In genomic region chr9:14286121-14286520, GRCh38 we compare ENCODE assay signal across 31 cellular contexts. TPM values are rescaled to one million over a fixed set of nuclear protein-coding genes. Genes with fewer than 3 reads are reported as not detected.
"Had no signal": no experiment of that assay in that cellular context is flagged by ENCODE, and none has a peak within 500 bp of the region (broad histone marks: within the 10 kb centered on the region; RNA-seq: fewer than 3 reads in every experiment).

No MANE protein-coding gene starts in this region.

- DNase-seq: activated B cell treated with CpG ODN at 0.5 μM for 24 hours; activated CD4-positive, alpha-beta T cell treated with anti-CD3 and anti-CD28 coated beads for 48 hours; activated CD4-positive, alpha-beta T cell treated with anti-CD3 and anti-CD28 coated beads, Interleukin-2, amount 50 U/mL, for 1 hour; activated CD4-positive, alpha-beta T cell treated with anti-CD3 and anti-CD28 coated beads, Interleukin-2, amount 50 U/mL, for 48 hours; activated CD8-positive, alpha-beta memory T cell treated with anti-CD3 and anti-CD28 coated beads for 24 hours; activated CD8-positive, alpha-beta T cell treated with anti-CD3 and anti-CD28 coated beads for 36 hours; activated effector memory CD4-positive, alpha-beta T cell treated with Interleukin-2 at 50 U/mL for 16 hours; activated gamma-delta T cell treated with Interleukin-2 at 50 U/mL for 16 hours; activated naive CD4-positive, alpha-beta T cell treated with anti-CD3 and anti-CD28 coated beads, Interleukin-2, amount 50 U/mL, for 16 hours; activated naive CD4-positive, alpha-beta T cell treated with Interleukin-2 at 50 U/mL for 16 hours; activated T-cell treated with anti-CD3 and anti-CD28 coated beads, Interleukin-2, amount 50 U/mL, for 4 hours; amniotic stem cell; anterior cingulate cortex; brain microvascular endothelial cell; caudate nucleus; cortex of kidney; dermis blood vessel endothelial cell; effector CD4-positive, alpha-beta T cell; effector memory CD8-positive, alpha-beta T cell; erythroblast; foreskin keratinocyte; T-helper 1 cell; T-helper 17 cell; T1000; WERI-Rb-1 had no signal

- H3K4me3 ChIP-seq: esophagus muscularis mucosa, gastroesophageal sphincter had no signal

- H3K4me1 Mint-ChIP-seq: activated B cell treated with CpG ODN at 0.5 μM for 24 hours; activated T-helper 17 cell treated with anti-CD3 and anti-CD28 coated beads, Interleukin-2, amount 50 U/mL, for 72 hours; T-helper 17 cell had no signal

- H3K36me3 Mint-ChIP-seq: activated naive CD8-positive, alpha-beta T cell had no signal

- H3K4me3 Mint-ChIP-seq: activated B cell treated with CpG ODN at 0.5 μM for 24 hours; activated CD8-positive, alpha-beta T cell treated with anti-CD3 and anti-CD28 coated beads for 36 hours; activated naive CD8-positive, alpha-beta T cell; activated T-cell treated with anti-CD3 and anti-CD28 coated beads, Interleukin-2, amount 50 U/mL, for 4 hours; activated T-helper 17 cell treated with anti-CD3 and anti-CD28 coated beads, Interleukin-2, amount 50 U/mL, for 72 hours; effector memory CD8-positive, alpha-beta T cell; T-helper 17 cell; T-helper 2 cell treated with Interferon-gamma antibody and Interleukin-4, amounts not matched to agents 5 μg/mL and 100 μg/mL, for 36 hours had no signal

- H3K27ac Mint-ChIP-seq: activated B cell treated with CpG ODN at 0.5 μM for 24 hours; activated CD8-positive, alpha-beta T cell treated with anti-CD3 and anti-CD28 coated beads for 36 hours; activated naive CD8-positive, alpha-beta T cell; activated T-helper 17 cell treated with anti-CD3 and anti-CD28 coated beads, Interleukin-2, amount 50 U/mL, for 72 hours; effector memory CD8-positive, alpha-beta T cell; T-helper 17 cell; T-helper 2 cell treated with Interferon-gamma antibody and Interleukin-4, amounts not matched to agents 5 μg/mL and 100 μg/mL, for 36 hours had no signal

- H3K36me3 ChIP-seq: brain microvascular endothelial cell, esophagus muscularis mucosa, gastroesophageal sphincter, WERI-Rb-1 had no signal

- H3K9me3 Mint-ChIP-seq: activated B cell treated with CpG ODN at 0.5 μM for 24 hours; activated CD8-positive, alpha-beta T cell treated with anti-CD3 and anti-CD28 coated beads for 36 hours; activated T-cell treated with anti-CD3 and anti-CD28 coated beads, Interleukin-2, amount 50 U/mL, for 4 hours; activated T-helper 17 cell treated with anti-CD3 and anti-CD28 coated beads, Interleukin-2, amount 50 U/mL, for 72 hours; effector memory CD8-positive, alpha-beta T cell; T-helper 2 cell treated with Interferon-gamma antibody and Interleukin-4, amounts not matched to agents 5 μg/mL and 100 μg/mL, for 36 hours had no signal

- ATAC-seq: activated CD4-positive, CD25-positive, alpha-beta regulatory T cell treated with anti-CD3 and anti-CD28 coated beads, Interleukin-2, amount 50 U/mL, for 24 hours; activated CD8-positive, alpha-beta T cell treated with anti-CD3 and anti-CD28 coated beads for 36 hours; activated T-cell treated with anti-CD3 and anti-CD28 coated beads, Interleukin-2, amount 50 U/mL, for 4 hours; activated T-helper 17 cell treated with anti-CD3 and anti-CD28 coated beads, Interleukin-2, amount 50 U/mL, for 72 hours; effector memory CD8-positive, alpha-beta T cell; foreskin keratinocyte; gastroesophageal sphincter; T-helper 17 cell had no signal

- H3K27me3 ChIP-seq: brain microvascular endothelial cell, esophagus muscularis mucosa, foreskin keratinocyte, gastroesophageal sphincter had no signal

- H3K9me3 ChIP-seq: esophagus muscularis mucosa, gastroesophageal sphincter had no signal

- H3K27ac ChIP-seq: brain microvascular endothelial cell, esophagus muscularis mucosa, foreskin keratinocyte, gastroesophageal sphincter, WERI-Rb-1 had no signal

RNA-seq across cellular contexts. Expression of gene NFIB, which starts 27.8 kb away (rescaled TPM):
- total RNA-seq: activated B cell treated with CpG ODN at 0.5 μM for 24 hours; activated CD8-positive, alpha-beta T cell treated with anti-CD3 and anti-CD28 coated beads for 36 hours had no signal
